Comparison of ENCODE assay signal across 25 cellular contexts in genomic region chr7:144691240-144691639, GRCh38.
"Had no signal": no experiment of that assay in that cellular context is flagged by ENCODE, and none has a peak within 500 bp of the region (broad histone marks: within the 10 kb centered on the region; RNA-seq: fewer than 3 reads in every experiment).

No MANE protein-coding gene starts in this region.

- H3K4me1 ChIP-seq: body of pancreas, colonic mucosa had no signal

- H3K27me3 Mint-ChIP-seq: activated naive CD8-positive, alpha-beta T cell; activated T-cell treated with anti-CD3 and anti-CD28 coated beads, Interleukin-2, amount 50 U/mL, for 24 hours; activated T-helper 17 cell treated with anti-CD3 and anti-CD28 coated beads, Interleukin-2, amount 50 U/mL, for 72 hours had no signal

- H3K27ac Mint-ChIP-seq: activated naive CD8-positive, alpha-beta T cell; activated T-cell treated with anti-CD3 and anti-CD28 coated beads, Interleukin-2, amount 50 U/mL, for 24 hours; activated T-helper 17 cell treated with anti-CD3 and anti-CD28 coated beads, Interleukin-2, amount 50 U/mL, for 72 hours; endodermal cell had no signal

- DNase-seq: activated CD4-positive, alpha-beta T cell treated with anti-CD3 and anti-CD28 coated beads for 4 hours; activated CD4-positive, alpha-beta T cell treated with anti-CD3 and anti-CD28 coated beads, Interleukin-2, amount 50 U/mL, for 1 hour; activated CD4-positive, alpha-beta T cell treated with anti-CD3 and anti-CD28 coated beads, Interleukin-2, amount 50 U/mL, for 48 hours; activated CD4-positive, CD25-positive, alpha-beta regulatory T cell; activated CD4-positive, CD25-positive, alpha-beta regulatory T cell treated with anti-CD3 and anti-CD28 coated beads, Interleukin-2, amount 50 U/mL, for 72 hours; activated CD8-positive, alpha-beta memory T cell treated with anti-CD3 and anti-CD28 coated beads, Interleukin-2, amount 50 U/mL, for 48 hours; activated effector memory CD4-positive, alpha-beta T cell treated with Interleukin-2 at 50 U/mL for 16 hours; activated gamma-delta T cell treated with Interleukin-2 at 50 U/mL for 16 hours; activated naive CD4-positive, alpha-beta T cell treated with anti-CD3 and anti-CD28 coated beads, Interleukin-2, amount 50 U/mL, for 16 hours; activated naive CD4-positive, alpha-beta T cell treated with Interleukin-2 at 50 U/mL for 16 hours; activated T-cell treated with anti-CD3 and anti-CD28 coated beads for 4 hours; activated T-cell treated with anti-CD3 and anti-CD28 coated beads, Interleukin-2, amount 50 U/mL, for 24 hours; amniotic stem cell; aorta; body of pancreas; caudate nucleus; cerebellar nuclear complex; colonic mucosa; effector CD8-positive, alpha-beta T cell; endodermal cell; foreskin fibroblast; head of caudate nucleus had no signal

- H3K4me3 ChIP-seq: body of pancreas, colonic mucosa had no signal

- H3K4me1 Mint-ChIP-seq: activated T-helper 17 cell treated with anti-CD3 and anti-CD28 coated beads, Interleukin-2, amount 50 U/mL, for 72 hours had no signal

- H3K27ac ChIP-seq: body of pancreas, colonic mucosa had no signal

- H3K36me3 ChIP-seq: colonic mucosa had no signal

- H3K27me3 ChIP-seq: body of pancreas, colonic mucosa had no signal

- H3K4me3 Mint-ChIP-seq: activated naive CD8-positive, alpha-beta T cell; activated T-cell treated with anti-CD3 and anti-CD28 coated beads, Interleukin-2, amount 50 U/mL, for 24 hours; activated T-helper 17 cell treated with anti-CD3 and anti-CD28 coated beads, Interleukin-2, amount 50 U/mL, for 72 hours; endodermal cell had no signal

- H3K9me3 Mint-ChIP-seq: activated T-helper 17 cell treated with anti-CD3 and anti-CD28 coated beads, Interleukin-2, amount 50 U/mL, for 72 hours had no signal

- ATAC-seq: activated T-helper 17 cell treated with anti-CD3 and anti-CD28 coated beads, Interleukin-2, amount 50 U/mL, for 72 hours; body of pancreas; esophagus mucosa had no signal

- H3K9me3 ChIP-seq: body of pancreas, colonic mucosa had no signal
